In the genomic region with DNA sequence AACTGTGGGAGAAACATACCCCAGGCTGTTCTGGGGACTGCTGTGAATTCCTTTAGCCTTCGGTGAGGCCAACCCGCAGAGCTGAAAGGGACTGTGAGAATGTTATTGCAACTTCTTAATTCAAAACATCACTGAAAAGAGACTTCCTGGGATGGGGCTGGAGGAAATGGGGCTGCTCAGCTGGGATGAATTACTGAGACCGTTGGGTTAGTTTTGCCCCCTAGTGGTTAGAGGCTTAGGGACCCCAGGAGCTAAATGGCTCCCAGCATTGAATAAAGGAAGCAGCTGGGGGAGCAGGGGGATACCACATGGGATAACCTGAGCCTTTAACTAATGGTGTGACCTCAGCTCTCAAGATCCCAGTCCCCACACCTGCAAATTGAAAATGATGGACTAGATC, we compare ENCODE assay signal across 8 cellular contexts.
DNase-seq lines count a peak whose midpoint lies in the region; ATAC-seq, FAIRE-seq and TF ChIP-seq lines count a peak whose summit lies in the region.

No MANE protein-coding gene starts in this region.

- H3K27ac ChIP-seq in endodermal cell (ENCODE audit: low read depth, low read length): no peak overlapping the region

- no peak overlapping the region for H3K9ac ChIP-seq in endodermal cell (ENCODE audit: extremely low read depth, low read length, poor library complexity, severe bottlenecking)

- TF ChIP-seq CTCF in endodermal cell (conservative IDR thresholded peaks at IDR 0.05): peak; percentile 84

- peak; percentile 28 for DNase-seq in A172 (ENCODE audit: low spot score)
- DNase-seq in GM12891 (ENCODE audit: insufficient read length, low spot score): peak; percentile 3
- peak; percentile 66 for DNase-seq in NCI-H146 (lab: John Stamatoyannopoulos, UW)
- peak; percentile 86 for DNase-seq in endodermal cell
- no peak for DNase-seq in COR-L47 (lab: John Stamatoyannopoulos, UW)
- DNase-seq in central memory CD4-positive, alpha-beta T cell: no peak
- no peak for DNase-seq in SIG-M5 treated with dmso at 0.1 percent for 504 hours (lab: John Stamatoyannopoulos, UW; ENCODE audit: unreplicated experiment)

- no peak for TF ChIP-seq POLR2A in GM12891 (IDR thresholded peaks at IDR 0.05; ENCODE audit: low read depth, low read length)

- 13 to 17% methylated on average over 1 to 3 of the region's 3 CpGs for WGBS in endodermal cell (ENCODE audit: insufficient coverage in 1 of 2, insufficient read length in 1 of 2), 2 experiments

- H3K4me1 ChIP-seq in endodermal cell (ENCODE audit: control insufficient read depth, insufficient read depth, low read length): peaks cover 3% of the 10 kb centered on the region

- no peak for ATAC-seq in HG03135 (IDR thresholded peaks at IDR 0.05; ENCODE audit: unreplicated experiment)

- no peaks in the 10 kb centered on the region for H3K36me3 Mint-ChIP-seq in endodermal cell (ENCODE audit: low read depth)

- no peaks in the 10 kb centered on the region for H3K36me3 ChIP-seq in endodermal cell (ENCODE audit: control insufficient read depth, insufficient read depth, low read length)

- H3K9me3 ChIP-seq in endodermal cell (ENCODE audit: control insufficient read depth, low read length): no peaks in the 10 kb centered on the region

- H3K4me3 Mint-ChIP-seq in endodermal cell: no peak overlapping the region

- no peak for FAIRE-seq in GM12891 (lab: Jason Lieb, UNC)

- peaks cover 3% of the 10 kb centered on the region for H3K27me3 Mint-ChIP-seq in endodermal cell (ENCODE audit: insufficient read depth)

- peaks cover 32% of the 10 kb centered on the region for H3K4me1 Mint-ChIP-seq in endodermal cell

- no peak overlapping the region for H3K4me3 ChIP-seq in endodermal cell (ENCODE audit: low read length)

- H3K9me3 Mint-ChIP-seq in endodermal cell: no peaks in the 10 kb centered on the region

- no peak overlapping the region for H3K27ac Mint-ChIP-seq in endodermal cell

- no peaks in the 10 kb centered on the region for H3K27me3 ChIP-seq in endodermal cell (ENCODE audit: control insufficient read depth, insufficient read depth, low read length, poor library complexity, severe bottlenecking)

TF ChIP-seq in GM12891, 5 proteins besides CTCF, POLR2A, EP300 and RAD21:
- TF ChIP-seq POU2F2 (IDR thresholded peaks at IDR 0.05; ENCODE audit: low read depth, low read length): no peak
- TF ChIP-seq POLR2AphosphoS5 (IDR thresholded peaks at IDR 0.05; ENCODE audit: low read depth, low read length): no peak
- TF ChIP-seq SPI1 (IDR thresholded peaks at IDR 0.05; ENCODE audit: low read depth, low read length): no peak
- TF ChIP-seq TAF1 (IDR thresholded peaks at IDR 0.05; ENCODE audit: low read depth, low read length): no peak
- TF ChIP-seq PAX5 (IDR thresholded peaks at IDR 0.05; ENCODE audit: insufficient read depth, low read length, severe bottlenecking): no peak

Comparison
In these comparisons a context has a peak if more than half of its experiments do, and no peak if none do; other contexts are left out.
1. DNase-seq: peak in A172 (single experiment), GM12891 (single experiment), NCI-H146 (single experiment) and endodermal cell (single experiment); none in COR-L47 (single experiment), central memory CD4-positive, alpha-beta T cell (single experiment) and SIG-M5 treated with dmso at 0.1 percent for 504 hours (single experiment).